In the genomic region with DNA sequence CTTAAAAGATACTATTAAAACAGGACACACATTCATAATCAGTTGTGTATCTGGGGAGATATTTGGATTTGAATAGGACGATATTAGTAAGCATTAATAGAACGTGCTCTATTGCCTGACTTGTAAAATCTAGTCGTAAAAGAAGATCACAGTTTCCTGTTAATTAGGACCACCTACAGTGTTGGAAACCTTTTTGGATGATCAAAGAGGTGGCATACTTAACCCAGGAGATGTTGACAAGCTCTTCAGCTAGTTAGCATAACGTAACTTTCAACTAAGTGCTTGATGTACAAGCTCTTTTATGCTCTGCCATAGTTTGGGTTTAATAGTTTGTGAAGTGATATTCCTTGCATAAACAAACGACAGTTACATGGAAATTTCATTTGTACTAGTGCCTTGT, we compare ENCODE assay signal across 1 cellular context.
TF ChIP-seq lines count a peak whose summit lies in the region.

No MANE protein-coding gene starts in this region.

TF ChIP-seq in IMR-90, 13 proteins besides CTCF, POLR2A, EP300 and RAD21 (continued from another document):
- no peak for TF ChIP-seq MAZ (IDR thresholded peaks at IDR 0.05; ENCODE audit: borderline replicate concordance, low read depth, low read length)
- TF ChIP-seq BHLHE40 (IDR thresholded peaks at IDR 0.05; ENCODE audit: low read depth, low read length), result no peak
